29 cellular contexts compared by ENCODE assay signal in genomic region chr13:90857921-90858320, GRCh38.
"Had no signal": no experiment of that assay in that cellular context is flagged by ENCODE, and none has a peak within 500 bp of the region (broad histone marks: within the 10 kb centered on the region; RNA-seq: fewer than 3 reads in every experiment).

No MANE protein-coding gene starts in this region.

- H3K4me1 Mint-ChIP-seq: natural killer cell; nephron; stimulated activated effector memory CD8-positive, alpha-beta T cell treated with anti-CD3 and anti-CD28 coated beads, Interleukin-12 subunit alpha, Interleukin-12 subunit beta, amount 100 ng/mL, for 72 hours; stimulated activated naive CD8-positive, alpha-beta T cell treated with anti-CD3 and anti-CD28 coated beads, Interleukin-15, amount 100 ng/mL, for 72 hours had no signal

- H3K4me3 ChIP-seq: neural progenitor cell, ovary, psoas muscle, right lobe of liver, sigmoid colon, suprapubic skin, testis, tibial artery, transverse colon, upper lobe of right lung, uterus had no signal

- H3K36me3 ChIP-seq: neural progenitor cell, ovary, right lobe of liver, sigmoid colon, suprapubic skin, tibial artery, transverse colon, upper lobe of right lung, uterus had no signal

- H3K9me3 ChIP-seq: ovary, psoas muscle, right lobe of liver, sigmoid colon, suprapubic skin, testis, tibial artery, transverse colon, upper lobe of right lung, uterus had no signal

- ATAC-seq: natural killer cell; psoas muscle; right cardiac atrium; right lobe of liver; stimulated activated effector memory CD8-positive, alpha-beta T cell treated with anti-CD3 and anti-CD28 coated beads, Interleukin-12 subunit alpha, Interleukin-12 subunit beta, amount 100 ng/mL, for 72 hours; stimulated activated naive CD8-positive, alpha-beta T cell treated with anti-CD3 and anti-CD28 coated beads, Interleukin-15, amount 100 ng/mL, for 72 hours; stimulated activated naive CD8-positive, alpha-beta T cell treated with anti-CD3 and anti-CD28 coated beads, Interleukin-15, Interleukin-2, amounts not matched to agents 100 U/mL and 50 U/mL, for 24 hours; upper lobe of right lung had no signal

- DNase-seq: natural killer cell; occipital lobe; ovary; posterior cingulate gyrus; psoas muscle; right cardiac atrium; right lobe of liver; sigmoid colon; small intestine; stimulated activated CD4-positive, alpha-beta T cell treated with anti-CD3 and anti-CD28 coated beads, Interleukin-15, amount 100 ng/mL, for 24 hours; stimulated activated CD4-positive, alpha-beta T cell treated with anti-CD3 and anti-CD28 coated beads, Interleukin-2, amount 100 ng/mL, for 24 hours; stimulated activated CD4-positive, alpha-beta T cell treated with anti-CD3 and anti-CD28 coated beads, Interleukin-2, amount 100 ng/mL, for 48 hours; stimulated activated CD4-positive, alpha-beta T cell treated with anti-CD3 and anti-CD28 coated beads, Interleukin-4, amount 100 ng/mL, for 24 hours; stimulated activated naive CD4-positive, alpha-beta T cell; stimulated activated naive CD8-positive, alpha-beta T cell treated with anti-CD3 and anti-CD28 coated beads, Interleukin-15, amount 100 ng/mL, for 72 hours; stimulated activated naive CD8-positive, alpha-beta T cell treated with anti-CD3 and anti-CD28 coated beads, Interleukin-15, Interleukin-2, amounts not matched to agents 100 U/mL and 50 U/mL, for 24 hours; substantia nigra; testis; tibial artery; transverse colon; upper lobe of right lung; uterus had no signal

- H3K4me3 Mint-ChIP-seq: natural killer cell; nephron; neural progenitor cell; stimulated activated effector memory CD8-positive, alpha-beta T cell treated with anti-CD3 and anti-CD28 coated beads, Interleukin-12 subunit alpha, Interleukin-12 subunit beta, amount 100 ng/mL, for 72 hours; stimulated activated naive CD8-positive, alpha-beta T cell treated with anti-CD3 and anti-CD28 coated beads, Interleukin-15, amount 100 ng/mL, for 72 hours; type B pancreatic cell had no signal

- H3K4me1 ChIP-seq: neural progenitor cell, parathyroid adenoma, psoas muscle, right lobe of liver, sigmoid colon, suprapubic skin, testis, tibial artery, transverse colon, upper lobe of right lung, uterus had no signal

- H3K9ac ChIP-seq: neural progenitor cell, parathyroid adenoma had no signal

- H3K27me3 ChIP-seq: ovary, right lobe of liver, sigmoid colon, suprapubic skin, testis, tibial artery, transverse colon, upper lobe of right lung, uterus had no signal

- H3K4me2 ChIP-seq: neural progenitor cell had no signal

- H3K36me3 Mint-ChIP-seq: natural killer cell; neural progenitor cell; stimulated activated effector memory CD8-positive, alpha-beta T cell treated with anti-CD3 and anti-CD28 coated beads, Interleukin-12 subunit alpha, Interleukin-12 subunit beta, amount 100 ng/mL, for 72 hours had no signal

- H3K27ac ChIP-seq: neural progenitor cell, ovary, parathyroid adenoma, psoas muscle, right lobe of liver, sigmoid colon, suprapubic skin, testis, tibial artery, transverse colon, upper lobe of right lung, uterus had no signal

- H2AFZ ChIP-seq: neural progenitor cell, parathyroid adenoma had no signal

- H3K27me3 Mint-ChIP-seq: stimulated activated naive CD8-positive, alpha-beta T cell treated with anti-CD3 and anti-CD28 coated beads, Interleukin-15, amount 100 ng/mL, for 72 hours had no signal

- H3K27ac Mint-ChIP-seq: natural killer cell; nephron; neural progenitor cell; progenitor cell of endocrine pancreas; stimulated activated effector memory CD8-positive, alpha-beta T cell treated with anti-CD3 and anti-CD28 coated beads, Interleukin-12 subunit alpha, Interleukin-12 subunit beta, amount 100 ng/mL, for 72 hours; type B pancreatic cell had no signal

- H3K9me3 Mint-ChIP-seq: nephron had no signal

- H3K79me2 ChIP-seq: parathyroid adenoma had no signal
